Comparison of ENCODE assay signal across 32 cellular contexts in the genomic region with DNA sequence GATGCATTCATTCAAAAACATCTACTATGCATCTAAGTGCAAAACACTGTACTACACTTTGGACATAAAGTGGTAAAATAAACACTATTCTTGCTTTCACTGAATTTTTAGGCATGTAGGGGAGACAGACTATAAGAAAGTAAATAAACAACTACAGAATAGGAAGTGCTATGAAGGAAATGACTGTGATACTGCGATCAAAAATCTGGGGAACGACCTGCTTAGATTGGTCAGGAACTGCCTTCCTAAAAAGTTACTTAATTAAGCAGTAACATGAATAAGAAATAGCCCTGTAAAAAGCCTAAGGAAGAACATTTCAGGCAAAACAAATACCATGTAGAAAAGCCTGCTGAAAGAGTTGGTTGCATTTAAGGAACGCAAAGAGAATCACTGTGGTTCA.
"Had no signal": no experiment of that assay in that cellular context is flagged by ENCODE, and none has a peak within 500 bp of the region (broad histone marks: within the 10 kb centered on the region; RNA-seq: fewer than 3 reads in every experiment).

No MANE protein-coding gene starts in this region.

- H3K27me3 ChIP-seq: ascending aorta, cardiac muscle cell had no signal

- ATAC-seq: activated CD4-positive, alpha-beta T cell treated with anti-CD3 and anti-CD28 coated beads for 36 hours; activated CD4-positive, CD25-positive, alpha-beta regulatory T cell treated with anti-CD3 and anti-CD28 coated beads, Interleukin-2, amount 50 U/mL, for 24 hours; activated CD8-positive, alpha-beta memory T cell treated with anti-CD3 and anti-CD28 coated beads, Interleukin-2, amount 10 ng/mL, durations not matched to agents 7 days and 5 days; activated CD8-positive, alpha-beta T cell treated with anti-CD3 and anti-CD28 coated beads, Interleukin-2, amount 10 ng/mL, durations not matched to agents 7 days and 5 days; activated naive CD8-positive, alpha-beta T cell treated with anti-CD3 and anti-CD28 coated beads, Interleukin-2, amount 50 U/mL, for 24 hours; WTC11 had no signal

- H3K4me1 ChIP-seq: ascending aorta had no signal

- DNase-seq: activated CD4-positive, alpha-beta memory T cell treated with anti-CD3 and anti-CD28 coated beads, Interleukin-2, amount 10 ng/mL, durations not matched to agents 7 days and 5 days; activated CD4-positive, alpha-beta T cell treated with anti-CD3 and anti-CD28 coated beads for 1 hour; activated CD4-positive, alpha-beta T cell treated with anti-CD3 and anti-CD28 coated beads for 36 hours; activated CD4-positive, alpha-beta T cell treated with anti-CD3 and anti-CD28 coated beads for 48 hours; activated CD4-positive, alpha-beta T cell treated with anti-CD3 and anti-CD28 coated beads, Interleukin-2, amount 10 ng/mL, durations not matched to agents 7 days and 5 days; activated CD4-positive, alpha-beta T cell treated with anti-CD3 and anti-CD28 coated beads, Interleukin-2, amount 50 U/mL, for 48 hours; activated CD4-positive, CD25-positive, alpha-beta regulatory T cell; activated CD8-positive, alpha-beta memory T cell treated with anti-CD3 and anti-CD28 coated beads for 24 hours; activated CD8-positive, alpha-beta memory T cell treated with anti-CD3 and anti-CD28 coated beads, Interleukin-2, amount 10 ng/mL, durations not matched to agents 7 days and 5 days; activated CD8-positive, alpha-beta memory T cell treated with anti-CD3 and anti-CD28 coated beads, Interleukin-2, amount 50 U/mL, for 48 hours; activated CD8-positive, alpha-beta T cell treated with anti-CD3 and anti-CD28 coated beads, Interleukin-2, amount 10 ng/mL, durations not matched to agents 7 days and 5 days; activated effector memory CD4-positive, alpha-beta T cell treated with Interleukin-2 at 50 U/mL for 16 hours; activated gamma-delta T cell; activated naive CD4-positive, alpha-beta T cell treated with anti-CD3 and anti-CD28 coated beads, Interleukin-2, amount 10 ng/mL, durations not matched to agents 7 days and 5 days; activated naive CD4-positive, alpha-beta T cell treated with Interleukin-2 at 50 U/mL for 16 hours; activated naive CD8-positive, alpha-beta T cell treated with anti-CD3 and anti-CD28 coated beads, Interleukin-2, amount 10 ng/mL, durations not matched to agents 7 days and 5 days; activated naive CD8-positive, alpha-beta T cell treated with anti-CD3 and anti-CD28 coated beads, Interleukin-2, amount 50 U/mL, for 24 hours; activated T-cell treated with anti-CD3 and anti-CD28 coated beads, Interleukin-2, amount 50 U/mL, for 24 hours; activated T-cell treated with anti-CD3 and anti-CD28 coated beads, Interleukin-2, amount 50 U/mL, for 48 hours; amygdala; anterior cingulate cortex; caudate nucleus; cerebellar nuclear complex; T-helper 1 cell; T-helper 2 cell; T-helper 9 cell; WERI-Rb-1 had no signal

- H3K4me3 ChIP-seq: ascending aorta, cardiac muscle cell had no signal

- H3K27ac ChIP-seq: ascending aorta, cardiac muscle cell, WERI-Rb-1 had no signal

- FAIRE-seq: bronchial epithelial cell had no signal
